Comparison of ENCODE assay signal across 9 cellular contexts in genomic region chr3:127458698-127459097, GRCh38.
DNase-seq lines count a peak whose midpoint lies in the region; FAIRE-seq lines count a peak whose summit lies in the region.
"Had no signal": no experiment of that assay in that cellular context is flagged by ENCODE, and none has a peak within 500 bp of the region (broad histone marks: within the 10 kb centered on the region; RNA-seq: fewer than 3 reads in every experiment).

No MANE protein-coding gene starts in this region.

- FAIRE-seq in urothelium cell line (lab: Jason Lieb, UNC) = no peak

- peak; percentile 24 for DNase-seq in stimulated activated CD4-positive, alpha-beta T cell treated with anti-CD3 and anti-CD28 coated beads, Interleukin-12 subunit alpha, Interleukin-12 subunit beta, amount 100 ng/mL, for 4 hours
- DNase-seq in stimulated activated CD4-positive, alpha-beta T cell treated with anti-CD3 and anti-CD28 coated beads, Interleukin-2, amount 100 ng/mL, for 48 hours = no peak
- DNase-seq in RPMI7951 (ENCODE audit: low read depth) (peak; percentile 26), iPS DF 19.7 (ENCODE audit: low read depth, low spot score) (peak; percentile 47), urothelium cell line (ENCODE audit: low spot score) (peak; percentile 49), RKO (ENCODE audit: low spot score) (no peak), pons (ENCODE audit: low spot score) (no peak), occipital lobe (lab: John Stamatoyannopoulos, UW) (no peak)
- DNase-seq: colonic mucosa had no signal

Comparison
In these comparisons a context has a peak if more than half of its experiments do, and no peak if none do; other contexts are left out.
1. DNase-seq: peak in stimulated activated CD4-positive, alpha-beta T cell treated with anti-CD3 and anti-CD28 coated beads, Interleukin-12 subunit alpha, Interleukin-12 subunit beta, amount 100 ng/mL, for 4 hours (single experiment), RPMI7951 (single experiment), iPS DF 19.7 (single experiment) and urothelium cell line (single experiment); none in stimulated activated CD4-positive, alpha-beta T cell treated with anti-CD3 and anti-CD28 coated beads, Interleukin-2, amount 100 ng/mL, for 48 hours (0 of 2), RKO (single experiment), pons (single experiment) and occipital lobe (single experiment).